11 cellular contexts compared by ENCODE assay signal in genomic region chr2:86856498-86856897, GRCh38. TPM values are rescaled to one million over a fixed set of nuclear protein-coding genes. Genes with fewer than 3 reads are reported as not detected.
A peak's percentile ranks its signal among the peaks of the same experiment; 100 is the strongest.
DNase-seq lines count a peak whose midpoint lies in the region; ATAC-seq, FAIRE-seq and TF ChIP-seq lines count a peak whose summit lies in the region.
"Not testable (repeated sequence)": the region's sequence is repeated elsewhere in the genome, so short reads cannot be mapped to it uniquely, and the experiment has no call there.
"Had no signal": no experiment of that assay in that cellular context is flagged by ENCODE, and none has a peak within 500 bp of the region (broad histone marks: within the 10 kb centered on the region; RNA-seq: fewer than 3 reads in every experiment).

No MANE protein-coding gene starts in this region.

- peak; percentile 19 for DNase-seq in G401 (ENCODE audit: low spot score)
- peak; percentile 25 for DNase-seq in NB4 (ENCODE audit: low read depth)
- DNase-seq in WTC11 (ENCODE audit: low spot score); central memory CD8-positive, alpha-beta T cell (ENCODE audit: low spot score in 2 of 2); naive thymus-derived CD8-positive, alpha-beta T cell; urothelium cell line (ENCODE audit: low spot score): not testable (repeated sequence)

- not testable (repeated sequence) for H3K4me3 Mint-ChIP-seq in WTC11
- H3K4me3 Mint-ChIP-seq in activated naive CD8-positive, alpha-beta T cell, result peak overlapping the region; percentile 44
- peak overlapping the region; percentile 64 for H3K4me3 Mint-ChIP-seq in central memory CD8-positive, alpha-beta T cell
- peak overlapping the region in 9 of 10 donors; percentile 50 to 85 (median 81) for H3K4me3 Mint-ChIP-seq in naive thymus-derived CD8-positive, alpha-beta T cell

- H3K4me3 ChIP-seq in NB4 (ENCODE audit: low read depth, low read length), result not testable (repeated sequence)

- not testable (repeated sequence) for TF ChIP-seq CTCF in NB4 (IDR thresholded peaks at IDR 0.05; ENCODE audit: low read depth, low read length); WTC11 (IDR thresholded peaks at IDR 0.05)

- H3K9me3 Mint-ChIP-seq in WTC11; activated naive CD8-positive, alpha-beta T cell (ENCODE audit: low read depth); central memory CD8-positive, alpha-beta T cell; naive thymus-derived CD8-positive, alpha-beta T cell: not testable (repeated sequence)

- H3K27me3 Mint-ChIP-seq in WTC11 (ENCODE audit: low read depth); activated naive CD8-positive, alpha-beta T cell; central memory CD8-positive, alpha-beta T cell; naive thymus-derived CD8-positive, alpha-beta T cell: not testable (repeated sequence)

- in situ Hi-C loops in G401 (cut with HindIII; ENCODE audit: low sequenced_read_pairs), result not testable (repeated sequence)

- not testable (repeated sequence) for H3K36me3 Mint-ChIP-seq in WTC11; activated naive CD8-positive, alpha-beta T cell
- peaks cover 36% of the 10 kb centered on the region for H3K36me3 Mint-ChIP-seq in central memory CD8-positive, alpha-beta T cell (ENCODE audit: insufficient read depth)
- H3K36me3 Mint-ChIP-seq in naive thymus-derived CD8-positive, alpha-beta T cell, result peaks cover 9 to 58% (median 10%) of the 10 kb centered on the region in 3 donors

- CTCF ChIA-PET in WTC11 (lab: Charles Lee), result not testable (repeated sequence)

- not testable (repeated sequence) for H3K4me1 Mint-ChIP-seq in WTC11
- H3K4me1 Mint-ChIP-seq in activated naive CD8-positive, alpha-beta T cell (ENCODE audit: low read depth), result peaks cover 46% of the 10 kb centered on the region
- H3K4me1 Mint-ChIP-seq in central memory CD8-positive, alpha-beta T cell, result peaks cover 18% of the 10 kb centered on the region
- H3K4me1 Mint-ChIP-seq in naive thymus-derived CD8-positive, alpha-beta T cell, result peaks cover 13 to 50% (median 36%) of the 10 kb centered on the region in 4 donors

- POLR2A ChIA-PET in WTC11 (lab: Charles Lee), result not testable (repeated sequence)
- POLR2A ChIA-PET in naive thymus-derived CD8-positive, alpha-beta T cell (lab: Charles Lee), result interaction anchor here (0.9 to 8.5 kb wide), 5 partner anchors 24 to 47 kb away, joined by 3 to 98 read pairs (median 3); no protein-coding TSS in a partner anchor

- not testable (repeated sequence) for TF ChIP-seq POLR2A in NB4 (IDR thresholded peaks at IDR 0.05; ENCODE audit: extremely low read depth, insufficient read length)

- FAIRE-seq in urothelium cell line (lab: Jason Lieb, UNC), result peak; percentile 83

- not testable (repeated sequence) for H3K27ac Mint-ChIP-seq in WTC11; central memory CD8-positive, alpha-beta T cell (ENCODE audit: low read depth)
- peak overlapping the region; percentile 68 for H3K27ac Mint-ChIP-seq in activated naive CD8-positive, alpha-beta T cell
- H3K27ac Mint-ChIP-seq in naive thymus-derived CD8-positive, alpha-beta T cell, result peak overlapping the region in 6 of 10 donors; percentile 72 to 94 (median 90)

- ATAC-seq in WTC11, result peak; percentile 67
- not testable (repeated sequence) for ATAC-seq in central memory CD8-positive, alpha-beta T cell (replicated peaks; ENCODE audit: extremely low read depth, poor library complexity, severe bottlenecking); naive thymus-derived CD8-positive, alpha-beta T cell

RNA-seq across cellular contexts. Expression of gene CD8B, which starts 5.2 kb away (rescaled TPM):
- total RNA-seq in G401 (2014; rRNA removed; shearing (Covaris generic)), result not detected in 2 replicates
- 0.70 to 0.73 TPM (median 0.71 TPM) in 3 replicates for total RNA-seq in WTC11 (2021)
- total RNA-seq in naive thymus-derived CD8-positive, alpha-beta T cell, result 100 to 1,000 TPM; 456 TPM
- 1,000 to 10,000 TPM; 2,040 to 2,487 (median 2,320) TPM for polyA plus RNA-seq in naive thymus-derived CD8-positive, alpha-beta T cell
- total RNA-seq: A172, B cell, HFFc6, HT1080 had no signal

Comparison
In these comparisons a context has a peak if more than half of its experiments do, and no peak if none do; other contexts are left out.
1. RNA of gene CD8B, which starts 5.2 kb away (total RNA-seq): 456 TPM in naive thymus-derived CD8-positive, alpha-beta T cell; 0.70 to 0.73 TPM in WTC11 and not detected in G401; every median in the first group is over 100 times any median in the second.